ENCODE assay signal across 2 cellular contexts in the genomic region with DNA sequence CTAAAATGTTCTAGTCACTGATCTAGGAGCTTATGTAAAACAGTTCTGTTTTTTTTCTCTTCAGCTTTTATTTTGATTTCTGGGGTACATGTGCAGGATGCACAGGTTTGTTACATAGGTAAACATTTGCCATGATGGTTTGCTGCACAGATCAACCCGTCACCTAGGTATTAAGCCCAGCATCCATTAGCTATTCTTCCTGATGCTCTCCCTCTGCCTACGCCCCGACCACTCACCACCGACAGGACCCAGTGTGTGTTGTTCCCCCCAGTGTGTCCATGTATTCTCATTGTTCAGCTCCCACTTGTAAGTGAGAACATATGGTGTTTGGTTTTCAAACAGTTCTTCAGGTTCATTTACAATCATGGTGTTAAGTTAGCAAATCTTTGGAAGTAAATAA.
A peak's percentile ranks its signal among the peaks of the same experiment; 100 is the strongest.
TF ChIP-seq lines count a peak whose summit lies in the region.

No MANE protein-coding gene starts in this region.

TF ChIP-seq in GM23338, 12 proteins besides CTCF, POLR2A, EP300 and RAD21:
- no peak for TF ChIP-seq STAT1 (IDR thresholded peaks at IDR 0.05; ENCODE audit: unreplicated experiment)
- no peak for TF ChIP-seq CREB1 (CRISPR knock-in tag; IDR thresholded peaks at IDR 0.05; ENCODE audit: low read depth)
- TF ChIP-seq JUNB (IDR thresholded peaks at IDR 0.05; ENCODE audit: unreplicated experiment): no peak
- no peak for TF ChIP-seq NANOG (IDR thresholded peaks at IDR 0.05; ENCODE audit: borderline replicate concordance)
- no peak for TF ChIP-seq EZH2phosphoT487 (IDR thresholded peaks at IDR 0.05; ENCODE audit: unreplicated experiment)
- no peak for TF ChIP-seq ZNF331 (CRISPR knock-in tag; IDR thresholded peaks at IDR 0.05; ENCODE audit: low read depth)
- no peak for TF ChIP-seq EZH2 (IDR thresholded peaks at IDR 0.05; ENCODE audit: low read depth, unreplicated experiment)
- no peak for TF ChIP-seq POLR2AphosphoS5 (IDR thresholded peaks at IDR 0.05; ENCODE audit: low read depth)
- no peak for TF ChIP-seq ETS1 (IDR thresholded peaks at IDR 0.05)
- no peak for TF ChIP-seq REST (IDR thresholded peaks at IDR 0.05; ENCODE audit: unreplicated experiment)
- TF ChIP-seq ZNF114 (CRISPR knock-in tag; IDR thresholded peaks at IDR 0.05): no peak

TF ChIP-seq in K562, 482 proteins besides CTCF, POLR2A, EP300 and RAD21 (continues in another document):
- TF ChIP-seq, protein P1, sequence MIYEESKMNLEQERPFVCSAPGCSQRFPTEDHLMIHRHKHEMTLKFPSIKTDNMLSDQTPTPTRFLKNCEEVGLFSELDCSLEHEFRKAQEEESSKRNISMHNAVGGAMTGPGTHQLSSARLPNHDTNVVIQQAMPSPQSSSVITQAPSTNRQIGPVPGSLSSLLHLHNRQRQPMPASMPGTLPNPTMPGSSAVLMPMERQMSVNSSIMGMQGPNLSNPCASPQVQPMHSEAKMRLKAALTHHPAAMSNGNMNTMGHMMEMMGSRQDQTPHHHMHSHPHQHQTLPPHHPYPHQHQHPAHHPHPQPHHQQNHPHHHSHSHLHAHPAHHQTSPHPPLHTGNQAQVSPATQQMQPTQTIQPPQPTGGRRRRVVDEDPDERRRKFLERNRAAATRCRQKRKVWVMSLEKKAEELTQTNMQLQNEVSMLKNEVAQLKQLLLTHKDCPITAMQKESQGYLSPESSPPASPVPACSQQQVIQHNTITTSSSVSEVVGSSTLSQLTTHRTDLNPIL (CRISPR knock-in tag; IDR thresholded peaks at IDR 0.05): no peak
- TF ChIP-seq, protein P2, sequence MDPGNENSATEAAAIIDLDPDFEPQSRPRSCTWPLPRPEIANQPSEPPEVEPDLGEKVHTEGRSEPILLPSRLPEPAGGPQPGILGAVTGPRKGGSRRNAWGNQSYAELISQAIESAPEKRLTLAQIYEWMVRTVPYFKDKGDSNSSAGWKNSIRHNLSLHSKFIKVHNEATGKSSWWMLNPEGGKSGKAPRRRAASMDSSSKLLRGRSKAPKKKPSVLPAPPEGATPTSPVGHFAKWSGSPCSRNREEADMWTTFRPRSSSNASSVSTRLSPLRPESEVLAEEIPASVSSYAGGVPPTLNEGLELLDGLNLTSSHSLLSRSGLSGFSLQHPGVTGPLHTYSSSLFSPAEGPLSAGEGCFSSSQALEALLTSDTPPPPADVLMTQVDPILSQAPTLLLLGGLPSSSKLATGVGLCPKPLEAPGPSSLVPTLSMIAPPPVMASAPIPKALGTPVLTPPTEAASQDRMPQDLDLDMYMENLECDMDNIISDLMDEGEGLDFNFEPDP (CRISPR knock-in tag; IDR thresholded peaks at IDR 0.05): no peak
- TF ChIP-seq, protein P3, sequence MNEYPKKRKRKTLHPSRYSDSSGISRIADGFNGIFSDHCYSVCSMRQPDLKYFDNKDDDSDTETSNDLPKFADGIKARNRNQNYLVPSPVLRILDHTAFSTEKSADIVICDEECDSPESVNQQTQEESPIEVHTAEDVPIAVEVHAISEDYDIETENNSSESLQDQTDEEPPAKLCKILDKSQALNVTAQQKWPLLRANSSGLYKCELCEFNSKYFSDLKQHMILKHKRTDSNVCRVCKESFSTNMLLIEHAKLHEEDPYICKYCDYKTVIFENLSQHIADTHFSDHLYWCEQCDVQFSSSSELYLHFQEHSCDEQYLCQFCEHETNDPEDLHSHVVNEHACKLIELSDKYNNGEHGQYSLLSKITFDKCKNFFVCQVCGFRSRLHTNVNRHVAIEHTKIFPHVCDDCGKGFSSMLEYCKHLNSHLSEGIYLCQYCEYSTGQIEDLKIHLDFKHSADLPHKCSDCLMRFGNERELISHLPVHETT (CRISPR knock-in tag; conservative IDR thresholded peaks at IDR 0.05 in 1 of 2, IDR thresholded peaks at IDR 0.05 in 1 of 2): no peak
- TF ChIP-seq ZNF140 (CRISPR knock-in tag; IDR thresholded peaks at IDR 0.05) (no peak), YY1 (IDR thresholded peaks at IDR 0.05; ENCODE audit: borderline replicate concordance in 1 of 3, control insufficient read depth in 1 of 3, extremely low read depth in 1 of 3, insufficient read depth in 3 of 3, insufficient read length in 1 of 3, insufficient replicate concordance in 2 of 3, low read depth in 1 of 3, low read length in 2 of 3) (peak in 1 of 3 experiments; percentile 32), ZNF764 (CRISPR knock-in tag; IDR thresholded peaks at IDR 0.05; ENCODE audit: low read depth) (no peak), ESRRB (CRISPR knock-in tag; IDR thresholded peaks at IDR 0.05; ENCODE audit: borderline replicate concordance) (0 out of 2 replicates have a peak, but pooled peaks have one; percentile 31), ZBTB5 (IDR thresholded peaks at IDR 0.05) (no peak), TOE1 (IDR thresholded peaks at IDR 0.05; ENCODE audit: borderline replicate concordance) (no peak), TOE1 (CRISPR knock-in tag; IDR thresholded peaks at IDR 0.05; ENCODE audit: borderline replicate concordance, low read depth) (no peak), BRF1 (IDR thresholded peaks at IDR 0.05; ENCODE audit: borderline replicate concordance, extremely low read depth, insufficient read length) (no peak), MXI1 (IDR thresholded peaks at IDR 0.05; ENCODE audit: low read depth, low read length) (no peak), CSDE1 (IDR thresholded peaks at IDR 0.05) (peak in 1 of 2 experiments; percentile 56; a peak in 1 of 4 replicates), ZNF75A (CRISPR knock-in tag; IDR thresholded peaks at IDR 0.05) (no peak), ZNF586 (CRISPR knock-in tag; conservative IDR thresholded peaks at IDR 0.05) (peak; percentile 66; the same call in 1 of the 2 replicates), PML (IDR thresholded peaks at IDR 0.05; ENCODE audit: low read length) (peak; percentile 95), ZFX (CRISPR knock-in tag; IDR thresholded peaks at IDR 0.05) (no peak), RCOR1 (IDR thresholded peaks at IDR 0.05; ENCODE audit: borderline replicate concordance in 1 of 2, low read depth in 2 of 2, low read length in 2 of 2) (no peak), GATA2 (CRISPR knock-in tag; IDR thresholded peaks at IDR 0.05) (no peak), CBX8 (IDR thresholded peaks at IDR 0.05; ENCODE audit: borderline replicate concordance, extremely low read depth, low read depth, low read length, poor library complexity, severe bottlenecking) (no peak), NONO (IDR thresholded peaks at IDR 0.05; ENCODE audit: low read depth in 2 of 2, low read length in 1 of 2) (peak in 1 of 2 experiments; percentile 7; a peak in 1 of 4 replicates), ELF4 (CRISPR knock-in tag; IDR thresholded peaks at IDR 0.05) (0 out of 2 replicates have a peak, but pooled peaks have one; percentile 49), EWSR1 (IDR thresholded peaks at IDR 0.05; ENCODE audit: borderline replicate concordance, low read depth, partially characterized antibody) (peak; percentile 56), ZNF583 (CRISPR knock-in tag; IDR thresholded peaks at IDR 0.05) (no peak), REST (CRISPR knock-in tag; IDR thresholded peaks at IDR 0.05; ENCODE audit: low read depth) (no peak), KLF16 (IDR thresholded peaks at IDR 0.05) (no peak), ZBED1 (IDR thresholded peaks at IDR 0.05) (peak; percentile 83), HNRNPK (IDR thresholded peaks at IDR 0.05; ENCODE audit: low read depth, low read length, poor library complexity, severe bottlenecking) (no peak), ZBTB2 (IDR thresholded peaks at IDR 0.05) (no peak), NCOR1 (IDR thresholded peaks at IDR 0.05) (peak; percentile 47), CBX1 (IDR thresholded peaks at IDR 0.05; ENCODE audit: low read depth) (peak; percentile 67; the same call in 1 of the 2 replicates), RBM14 (IDR thresholded peaks at IDR 0.05; ENCODE audit: borderline replicate concordance, insufficient read depth, low read depth, low read length) (no peak), FOXA1 (IDR thresholded peaks at IDR 0.05; ENCODE audit: borderline replicate concordance) (no peak), SNAPC5 (CRISPR knock-in tag; IDR thresholded peaks at IDR 0.05) (peak; percentile 62; the same call in 1 of the 2 replicates), SAP30 (IDR thresholded peaks at IDR 0.05; ENCODE audit: borderline replicate concordance, insufficient read depth, low read depth, low read length, poor library complexity, severe bottlenecking) (no peak), ELF1 (tag; IDR thresholded peaks at IDR 0.05) (no peak), LEF1 (IDR thresholded peaks at IDR 0.05) (no peak), ZNF316 (IDR thresholded peaks at IDR 0.05) (peak; percentile 22; the same call in 1 of the 2 replicates), ZNF445 (CRISPR knock-in tag; IDR thresholded peaks at IDR 0.05; ENCODE audit: low read depth) (0 out of 2 replicates have a peak, but pooled peaks have one; percentile 59), POLR2G (IDR thresholded peaks at IDR 0.05; ENCODE audit: low read depth, low read length) (0 out of 2 replicates have a peak, but pooled peaks have one; percentile 16), HNRNPL (IDR thresholded peaks at IDR 0.05; ENCODE audit: low read depth, low read length) (0 out of 2 replicates have a peak, but pooled peaks have one; percentile 38), CREM (IDR thresholded peaks at IDR 0.05; ENCODE audit: low read depth) (peak; percentile 19; the same call in 1 of the 2 replicates), MTA2 (IDR thresholded peaks at IDR 0.05; ENCODE audit: low read depth) (no peak)
- TF ChIP-seq, protein P4, sequence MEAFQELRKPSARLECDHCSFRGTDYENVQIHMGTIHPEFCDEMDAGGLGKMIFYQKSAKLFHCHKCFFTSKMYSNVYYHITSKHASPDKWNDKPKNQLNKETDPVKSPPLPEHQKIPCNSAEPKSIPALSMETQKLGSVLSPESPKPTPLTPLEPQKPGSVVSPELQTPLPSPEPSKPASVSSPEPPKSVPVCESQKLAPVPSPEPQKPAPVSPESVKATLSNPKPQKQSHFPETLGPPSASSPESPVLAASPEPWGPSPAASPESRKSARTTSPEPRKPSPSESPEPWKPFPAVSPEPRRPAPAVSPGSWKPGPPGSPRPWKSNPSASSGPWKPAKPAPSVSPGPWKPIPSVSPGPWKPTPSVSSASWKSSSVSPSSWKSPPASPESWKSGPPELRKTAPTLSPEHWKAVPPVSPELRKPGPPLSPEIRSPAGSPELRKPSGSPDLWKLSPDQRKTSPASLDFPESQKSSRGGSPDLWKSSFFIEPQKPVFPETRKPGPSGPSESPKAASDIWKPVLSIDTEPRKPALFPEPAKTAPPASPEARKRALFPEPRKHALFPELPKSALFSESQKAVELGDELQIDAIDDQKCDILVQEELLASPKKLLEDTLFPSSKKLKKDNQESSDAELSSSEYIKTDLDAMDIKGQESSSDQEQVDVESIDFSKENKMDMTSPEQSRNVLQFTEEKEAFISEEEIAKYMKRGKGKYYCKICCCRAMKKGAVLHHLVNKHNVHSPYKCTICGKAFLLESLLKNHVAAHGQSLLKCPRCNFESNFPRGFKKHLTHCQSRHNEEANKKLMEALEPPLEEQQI (IDR thresholded peaks at IDR 0.05): no peak
- TF ChIP-seq, protein P5, sequence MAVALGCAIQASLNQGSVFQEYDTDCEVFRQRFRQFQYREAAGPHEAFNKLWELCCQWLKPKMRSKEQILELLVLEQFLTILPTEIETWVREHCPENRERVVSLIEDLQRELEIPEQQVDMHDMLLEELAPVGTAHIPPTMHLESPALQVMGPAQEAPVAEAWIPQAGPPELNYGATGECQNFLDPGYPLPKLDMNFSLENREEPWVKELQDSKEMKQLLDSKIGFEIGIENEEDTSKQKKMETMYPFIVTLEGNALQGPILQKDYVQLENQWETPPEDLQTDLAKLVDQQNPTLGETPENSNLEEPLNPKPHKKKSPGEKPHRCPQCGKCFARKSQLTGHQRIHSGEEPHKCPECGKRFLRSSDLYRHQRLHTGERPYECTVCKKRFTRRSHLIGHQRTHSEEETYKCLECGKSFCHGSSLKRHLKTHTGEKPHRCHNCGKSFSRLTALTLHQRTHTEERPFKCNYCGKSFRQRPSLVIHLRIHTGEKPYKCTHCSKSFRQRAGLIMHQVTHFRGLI (CRISPR knock-in tag; IDR thresholded peaks at IDR 0.05): no peak
